Comparison of ENCODE assay signal across 1 cellular context in the genomic region with DNA sequence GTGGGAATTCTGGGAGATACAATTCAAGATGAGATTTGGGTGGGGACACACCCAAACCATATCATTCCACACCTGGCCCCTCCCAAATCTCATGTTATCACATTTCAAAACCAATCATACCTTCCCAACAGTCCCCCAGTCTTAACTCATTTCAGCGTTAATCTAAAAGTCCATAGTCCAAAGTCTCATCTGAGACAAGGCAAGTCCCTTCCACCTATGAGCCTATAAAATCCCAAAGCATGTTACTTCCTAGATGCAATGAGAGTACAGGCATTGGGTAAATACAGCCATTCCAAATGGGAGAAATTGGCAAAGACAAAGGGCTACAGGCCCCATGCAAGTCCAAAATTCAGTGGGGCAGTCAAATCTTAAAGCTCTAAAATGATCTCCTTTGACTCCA.
TF ChIP-seq lines count a peak whose summit lies in the region.

No MANE protein-coding gene starts in this region.

TF ChIP-seq in liver, 16 proteins besides CTCF, POLR2A, EP300 and RAD21:
- TF ChIP-seq HNF4A (conservative IDR thresholded peaks at IDR 0.05) (peak in 1 of 2 donors; percentile 59), HNF4G (IDR thresholded peaks at IDR 0.05) (peak; percentile 19)
